Comparison of ENCODE assay signal across 1 cellular context in the genomic region with DNA sequence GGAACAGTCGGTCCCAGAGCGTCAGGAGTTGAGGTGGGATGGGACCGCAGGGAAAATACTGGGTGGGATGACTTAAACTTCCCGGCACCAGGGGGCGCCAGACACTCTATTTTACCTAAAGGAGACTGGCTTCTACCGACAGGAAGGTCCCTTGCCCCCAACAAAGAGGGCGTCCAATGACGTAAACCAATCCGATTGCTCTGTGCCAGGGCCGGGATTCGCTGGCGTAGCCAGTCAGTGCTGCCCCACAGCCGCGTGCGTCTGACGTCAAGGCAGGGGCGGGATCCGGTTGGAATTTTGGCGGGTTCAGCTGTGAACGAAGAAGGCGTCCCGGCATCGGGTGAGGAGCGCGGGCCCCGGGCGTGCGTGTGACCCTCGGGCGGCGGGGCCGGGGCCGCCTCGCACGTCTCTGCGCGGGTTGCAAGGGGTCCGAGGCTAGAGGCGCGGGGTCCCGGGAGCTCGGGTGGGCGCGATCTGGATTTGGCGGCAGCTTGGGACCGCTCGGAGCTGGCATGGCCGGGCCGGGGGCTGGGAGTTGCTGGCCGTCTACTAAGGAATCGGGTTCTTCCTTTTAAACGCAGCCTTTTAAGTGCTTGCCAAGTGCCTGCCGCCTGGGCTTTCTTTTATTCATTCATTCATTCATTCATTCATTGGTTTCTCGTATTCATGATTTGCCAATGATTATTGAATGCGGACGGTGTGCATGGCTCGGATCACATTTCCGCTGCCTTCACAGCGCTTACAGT.
A peak's percentile ranks its signal among the peaks of the same experiment; 100 is the strongest.
TF ChIP-seq lines count a peak whose summit lies in the region.

A gene (plus strand): TSS at position 292 of the 746 bp plus-strand sequence. CDS start 2,645 bp downstream, outside the sequence.

TF ChIP-seq in K562, 482 proteins besides CTCF, POLR2A, EP300 and RAD21 (continued from another document and continues in another):
- TF ChIP-seq, protein P1, sequence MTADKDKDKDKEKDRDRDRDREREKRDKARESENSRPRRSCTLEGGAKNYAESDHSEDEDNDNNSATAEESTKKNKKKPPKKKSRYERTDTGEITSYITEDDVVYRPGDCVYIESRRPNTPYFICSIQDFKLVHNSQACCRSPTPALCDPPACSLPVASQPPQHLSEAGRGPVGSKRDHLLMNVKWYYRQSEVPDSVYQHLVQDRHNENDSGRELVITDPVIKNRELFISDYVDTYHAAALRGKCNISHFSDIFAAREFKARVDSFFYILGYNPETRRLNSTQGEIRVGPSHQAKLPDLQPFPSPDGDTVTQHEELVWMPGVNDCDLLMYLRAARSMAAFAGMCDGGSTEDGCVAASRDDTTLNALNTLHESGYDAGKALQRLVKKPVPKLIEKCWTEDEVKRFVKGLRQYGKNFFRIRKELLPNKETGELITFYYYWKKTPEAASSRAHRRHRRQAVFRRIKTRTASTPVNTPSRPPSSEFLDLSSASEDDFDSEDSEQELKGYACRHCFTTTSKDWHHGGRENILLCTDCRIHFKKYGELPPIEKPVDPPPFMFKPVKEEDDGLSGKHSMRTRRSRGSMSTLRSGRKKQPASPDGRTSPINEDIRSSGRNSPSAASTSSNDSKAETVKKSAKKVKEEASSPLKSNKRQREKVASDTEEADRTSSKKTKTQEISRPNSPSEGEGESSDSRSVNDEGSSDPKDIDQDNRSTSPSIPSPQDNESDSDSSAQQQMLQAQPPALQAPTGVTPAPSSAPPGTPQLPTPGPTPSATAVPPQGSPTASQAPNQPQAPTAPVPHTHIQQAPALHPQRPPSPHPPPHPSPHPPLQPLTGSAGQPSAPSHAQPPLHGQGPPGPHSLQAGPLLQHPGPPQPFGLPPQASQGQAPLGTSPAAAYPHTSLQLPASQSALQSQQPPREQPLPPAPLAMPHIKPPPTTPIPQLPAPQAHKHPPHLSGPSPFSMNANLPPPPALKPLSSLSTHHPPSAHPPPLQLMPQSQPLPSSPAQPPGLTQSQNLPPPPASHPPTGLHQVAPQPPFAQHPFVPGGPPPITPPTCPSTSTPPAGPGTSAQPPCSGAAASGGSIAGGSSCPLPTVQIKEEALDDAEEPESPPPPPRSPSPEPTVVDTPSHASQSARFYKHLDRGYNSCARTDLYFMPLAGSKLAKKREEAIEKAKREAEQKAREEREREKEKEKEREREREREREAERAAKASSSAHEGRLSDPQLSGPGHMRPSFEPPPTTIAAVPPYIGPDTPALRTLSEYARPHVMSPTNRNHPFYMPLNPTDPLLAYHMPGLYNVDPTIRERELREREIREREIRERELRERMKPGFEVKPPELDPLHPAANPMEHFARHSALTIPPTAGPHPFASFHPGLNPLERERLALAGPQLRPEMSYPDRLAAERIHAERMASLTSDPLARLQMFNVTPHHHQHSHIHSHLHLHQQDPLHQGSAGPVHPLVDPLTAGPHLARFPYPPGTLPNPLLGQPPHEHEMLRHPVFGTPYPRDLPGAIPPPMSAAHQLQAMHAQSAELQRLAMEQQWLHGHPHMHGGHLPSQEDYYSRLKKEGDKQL (CRISPR knock-in tag; IDR thresholded peaks at IDR 0.05; ENCODE audit: borderline replicate concordance) = no peak
- TF ChIP-seq, protein P2, sequence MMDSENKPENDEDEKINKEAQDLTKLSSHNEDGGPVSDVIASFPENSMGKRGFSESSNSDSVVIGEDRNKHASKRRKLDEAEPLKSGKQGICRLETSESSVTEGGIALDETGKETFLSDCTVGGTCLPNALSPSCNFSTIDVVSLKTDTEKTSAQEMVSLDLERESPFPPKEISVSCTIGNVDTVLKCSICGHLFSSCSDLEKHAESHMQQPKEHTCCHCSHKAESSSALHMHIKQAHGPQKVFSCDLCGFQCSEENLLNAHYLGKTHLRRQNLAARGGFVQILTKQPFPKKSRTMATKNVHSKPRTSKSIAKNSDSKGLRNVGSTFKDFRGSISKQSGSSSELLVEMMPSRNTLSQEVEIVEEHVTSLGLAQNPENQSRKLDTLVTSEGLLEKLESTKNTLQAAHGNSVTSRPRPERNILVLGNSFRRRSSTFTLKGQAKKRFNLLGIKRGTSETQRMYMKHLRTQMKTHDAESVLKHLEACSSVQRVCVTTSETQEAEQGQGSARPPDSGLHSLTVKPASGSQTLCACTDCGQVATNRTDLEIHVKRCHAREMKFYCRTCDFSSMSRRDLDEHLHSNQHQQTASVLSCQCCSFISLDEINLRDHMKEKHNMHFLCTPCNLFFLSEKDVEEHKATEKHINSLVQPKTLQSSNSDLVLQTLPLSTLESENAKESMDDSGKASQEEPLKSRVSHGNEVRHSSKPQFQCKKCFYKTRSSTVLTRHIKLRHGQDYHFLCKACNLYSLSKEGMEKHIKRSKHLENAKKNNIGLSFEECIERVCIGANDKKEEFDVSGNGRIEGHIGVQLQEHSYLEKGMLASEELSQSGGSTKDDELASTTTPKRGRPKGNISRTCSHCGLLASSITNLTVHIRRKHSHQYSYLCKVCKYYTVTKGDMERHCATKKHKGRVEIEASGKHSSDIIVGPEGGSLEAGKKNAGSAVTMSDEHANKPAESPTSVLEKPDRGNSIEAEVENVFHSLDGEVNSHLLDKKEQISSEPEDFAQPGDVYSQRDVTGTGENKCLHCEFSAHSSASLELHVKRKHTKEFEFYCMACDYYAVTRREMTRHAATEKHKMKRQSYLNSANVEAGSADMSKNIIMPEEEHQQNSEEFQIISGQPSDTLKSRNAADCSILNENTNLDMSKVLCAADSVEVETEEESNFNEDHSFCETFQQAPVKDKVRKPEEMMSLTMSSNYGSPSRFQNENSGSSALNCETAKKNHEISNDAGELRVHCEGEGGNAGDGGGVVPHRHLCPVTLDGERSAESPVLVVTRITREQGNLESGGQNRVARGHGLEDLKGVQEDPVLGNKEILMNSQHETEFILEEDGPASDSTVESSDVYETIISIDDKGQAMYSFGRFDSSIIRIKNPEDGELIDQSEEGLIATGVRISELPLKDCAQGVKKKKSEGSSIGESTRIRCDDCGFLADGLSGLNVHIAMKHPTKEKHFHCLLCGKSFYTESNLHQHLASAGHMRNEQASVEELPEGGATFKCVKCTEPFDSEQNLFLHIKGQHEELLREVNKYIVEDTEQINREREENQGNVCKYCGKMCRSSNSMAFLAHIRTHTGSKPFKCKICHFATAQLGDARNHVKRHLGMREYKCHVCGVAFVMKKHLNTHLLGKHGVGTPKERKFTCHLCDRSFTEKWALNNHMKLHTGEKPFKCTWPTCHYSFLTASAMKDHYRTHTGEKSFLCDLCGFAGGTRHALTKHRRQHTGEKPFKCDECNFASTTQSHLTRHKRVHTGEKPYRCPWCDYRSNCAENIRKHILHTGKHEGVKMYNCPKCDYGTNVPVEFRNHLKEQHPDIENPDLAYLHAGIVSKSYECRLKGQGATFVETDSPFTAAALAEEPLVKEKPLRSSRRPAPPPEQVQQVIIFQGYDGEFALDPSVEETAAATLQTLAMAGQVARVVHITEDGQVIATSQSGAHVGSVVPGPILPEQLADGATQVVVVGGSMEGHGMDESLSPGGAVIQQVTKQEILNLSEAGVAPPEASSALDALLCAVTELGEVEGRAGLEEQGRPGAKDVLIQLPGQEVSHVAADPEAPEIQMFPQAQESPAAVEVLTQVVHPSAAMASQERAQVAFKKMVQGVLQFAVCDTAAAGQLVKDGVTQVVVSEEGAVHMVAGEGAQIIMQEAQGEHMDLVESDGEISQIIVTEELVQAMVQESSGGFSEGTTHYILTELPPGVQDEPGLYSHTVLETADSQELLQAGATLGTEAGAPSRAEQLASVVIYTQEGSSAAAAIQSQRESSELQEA (IDR thresholded peaks at IDR 0.05; ENCODE audit: low read depth) = no peak
- no peak for TF ChIP-seq ZNF239 (CRISPR knock-in tag; IDR thresholded peaks at IDR 0.05)
- TF ChIP-seq HNRNPUL1 (IDR thresholded peaks at IDR 0.05; ENCODE audit: low read length) = no peak
- TF ChIP-seq, protein P3, sequence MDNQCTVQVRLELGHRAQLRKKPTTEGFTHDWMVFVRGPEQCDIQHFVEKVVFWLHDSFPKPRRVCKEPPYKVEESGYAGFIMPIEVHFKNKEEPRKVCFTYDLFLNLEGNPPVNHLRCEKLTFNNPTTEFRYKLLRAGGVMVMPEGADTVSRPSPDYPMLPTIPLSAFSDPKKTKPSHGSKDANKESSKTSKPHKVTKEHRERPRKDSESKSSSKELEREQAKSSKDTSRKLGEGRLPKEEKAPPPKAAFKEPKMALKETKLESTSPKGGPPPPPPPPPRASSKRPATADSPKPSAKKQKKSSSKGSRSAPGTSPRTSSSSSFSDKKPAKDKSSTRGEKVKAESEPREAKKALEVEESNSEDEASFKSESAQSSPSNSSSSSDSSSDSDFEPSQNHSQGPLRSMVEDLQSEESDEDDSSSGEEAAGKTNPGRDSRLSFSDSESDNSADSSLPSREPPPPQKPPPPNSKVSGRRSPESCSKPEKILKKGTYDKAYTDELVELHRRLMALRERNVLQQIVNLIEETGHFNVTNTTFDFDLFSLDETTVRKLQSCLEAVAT (IDR thresholded peaks at IDR 0.05) = no peak
- TF ChIP-seq ELF2 (CRISPR knock-in tag; IDR thresholded peaks at IDR 0.05) = no peak
- TF ChIP-seq, protein P4, sequence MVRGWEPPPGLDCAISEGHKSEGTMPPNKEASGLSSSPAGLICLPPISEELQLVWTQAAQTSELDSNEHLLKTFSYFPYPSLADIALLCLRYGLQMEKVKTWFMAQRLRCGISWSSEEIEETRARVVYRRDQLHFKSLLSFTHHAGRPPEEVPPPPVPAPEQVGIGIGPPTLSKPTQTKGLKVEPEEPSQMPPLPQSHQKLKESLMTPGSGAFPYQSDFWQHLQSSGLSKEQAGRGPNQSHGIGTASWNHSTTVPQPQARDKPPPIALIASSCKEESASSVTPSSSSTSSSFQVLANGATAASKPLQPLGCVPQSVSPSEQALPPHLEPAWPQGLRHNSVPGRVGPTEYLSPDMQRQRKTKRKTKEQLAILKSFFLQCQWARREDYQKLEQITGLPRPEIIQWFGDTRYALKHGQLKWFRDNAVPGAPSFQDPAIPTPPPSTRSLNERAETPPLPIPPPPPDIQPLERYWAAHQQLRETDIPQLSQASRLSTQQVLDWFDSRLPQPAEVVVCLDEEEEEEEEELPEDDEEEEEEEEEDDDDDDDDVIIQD (CRISPR knock-in tag; IDR thresholded peaks at IDR 0.05) = no peak
- TF ChIP-seq NFIX (CRISPR knock-in tag; IDR thresholded peaks at IDR 0.05; ENCODE audit: low read depth) = no peak
- TF ChIP-seq SOX6 (IDR thresholded peaks at IDR 0.05) = no peak; the same call in 1 of the 2 replicates
- TF ChIP-seq POLR3G (IDR thresholded peaks at IDR 0.05; ENCODE audit: extremely low read depth, insufficient read length, insufficient replicate concordance) = no peak
- TF ChIP-seq IRF2 (CRISPR knock-in tag; IDR thresholded peaks at IDR 0.05) = no peak
- TF ChIP-seq ELF1 (tag; IDR thresholded peaks at IDR 0.05) = no peak
- TF ChIP-seq ZNF561 (CRISPR knock-in tag; conservative IDR thresholded peaks at IDR 0.05) = no peak
- peak; percentile 88 for TF ChIP-seq HCFC1 (IDR thresholded peaks at IDR 0.05; ENCODE audit: low read depth, low read length)
- peak in 1 of 2 experiments; percentile 62; a peak in 1 of 4 replicates for TF ChIP-seq SRF (CRISPR knock-in tag; IDR thresholded peaks at IDR 0.05)
- TF ChIP-seq NELFE (IDR thresholded peaks at IDR 0.05; ENCODE audit: insufficient read depth, insufficient read length) = no peak
- no peak for TF ChIP-seq ZNF23 (CRISPR knock-in tag; IDR thresholded peaks at IDR 0.05)
- TF ChIP-seq, protein P5, sequence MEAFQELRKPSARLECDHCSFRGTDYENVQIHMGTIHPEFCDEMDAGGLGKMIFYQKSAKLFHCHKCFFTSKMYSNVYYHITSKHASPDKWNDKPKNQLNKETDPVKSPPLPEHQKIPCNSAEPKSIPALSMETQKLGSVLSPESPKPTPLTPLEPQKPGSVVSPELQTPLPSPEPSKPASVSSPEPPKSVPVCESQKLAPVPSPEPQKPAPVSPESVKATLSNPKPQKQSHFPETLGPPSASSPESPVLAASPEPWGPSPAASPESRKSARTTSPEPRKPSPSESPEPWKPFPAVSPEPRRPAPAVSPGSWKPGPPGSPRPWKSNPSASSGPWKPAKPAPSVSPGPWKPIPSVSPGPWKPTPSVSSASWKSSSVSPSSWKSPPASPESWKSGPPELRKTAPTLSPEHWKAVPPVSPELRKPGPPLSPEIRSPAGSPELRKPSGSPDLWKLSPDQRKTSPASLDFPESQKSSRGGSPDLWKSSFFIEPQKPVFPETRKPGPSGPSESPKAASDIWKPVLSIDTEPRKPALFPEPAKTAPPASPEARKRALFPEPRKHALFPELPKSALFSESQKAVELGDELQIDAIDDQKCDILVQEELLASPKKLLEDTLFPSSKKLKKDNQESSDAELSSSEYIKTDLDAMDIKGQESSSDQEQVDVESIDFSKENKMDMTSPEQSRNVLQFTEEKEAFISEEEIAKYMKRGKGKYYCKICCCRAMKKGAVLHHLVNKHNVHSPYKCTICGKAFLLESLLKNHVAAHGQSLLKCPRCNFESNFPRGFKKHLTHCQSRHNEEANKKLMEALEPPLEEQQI (IDR thresholded peaks at IDR 0.05) = no peak
- TF ChIP-seq CBFA2T3 (IDR thresholded peaks at IDR 0.05) = no peak
- TF ChIP-seq NCOA4 (IDR thresholded peaks at IDR 0.05; ENCODE audit: partially characterized antibody) = no peak
- TF ChIP-seq ZNF57 (CRISPR knock-in tag; IDR thresholded peaks at IDR 0.05) = no peak
- TF ChIP-seq MAZ (CRISPR knock-in tag; conservative IDR thresholded peaks at IDR 0.05 in 1 of 2, IDR thresholded peaks at IDR 0.05 in 1 of 2) = peak in 1 of 2 experiments; percentile 64; a peak in 2 of 4 replicates
- TF ChIP-seq FOXK1 (CRISPR knock-in tag; IDR thresholded peaks at IDR 0.05; ENCODE audit: borderline replicate concordance) = no peak
- TF ChIP-seq ZFPM2 (CRISPR knock-in tag; IDR thresholded peaks at IDR 0.05) = no peak
- TF ChIP-seq, protein P6, sequence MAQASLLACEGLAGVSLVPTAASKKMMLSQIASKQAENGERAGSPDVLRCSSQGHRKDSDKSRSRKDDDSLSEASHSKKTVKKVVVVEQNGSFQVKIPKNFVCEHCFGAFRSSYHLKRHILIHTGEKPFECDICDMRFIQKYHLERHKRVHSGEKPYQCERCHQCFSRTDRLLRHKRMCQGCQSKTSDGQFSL (CRISPR knock-in tag; IDR thresholded peaks at IDR 0.05) = peak; percentile 57
- TF ChIP-seq, protein P6 (tag; IDR thresholded peaks at IDR 0.05) = no peak
- TF ChIP-seq NCOA1 (IDR thresholded peaks at IDR 0.05; ENCODE audit: low read depth) = no peak
- TF ChIP-seq GTF2F1 (IDR thresholded peaks at IDR 0.05; ENCODE audit: low read depth, low read length) = no peak
- TF ChIP-seq, protein P7, sequence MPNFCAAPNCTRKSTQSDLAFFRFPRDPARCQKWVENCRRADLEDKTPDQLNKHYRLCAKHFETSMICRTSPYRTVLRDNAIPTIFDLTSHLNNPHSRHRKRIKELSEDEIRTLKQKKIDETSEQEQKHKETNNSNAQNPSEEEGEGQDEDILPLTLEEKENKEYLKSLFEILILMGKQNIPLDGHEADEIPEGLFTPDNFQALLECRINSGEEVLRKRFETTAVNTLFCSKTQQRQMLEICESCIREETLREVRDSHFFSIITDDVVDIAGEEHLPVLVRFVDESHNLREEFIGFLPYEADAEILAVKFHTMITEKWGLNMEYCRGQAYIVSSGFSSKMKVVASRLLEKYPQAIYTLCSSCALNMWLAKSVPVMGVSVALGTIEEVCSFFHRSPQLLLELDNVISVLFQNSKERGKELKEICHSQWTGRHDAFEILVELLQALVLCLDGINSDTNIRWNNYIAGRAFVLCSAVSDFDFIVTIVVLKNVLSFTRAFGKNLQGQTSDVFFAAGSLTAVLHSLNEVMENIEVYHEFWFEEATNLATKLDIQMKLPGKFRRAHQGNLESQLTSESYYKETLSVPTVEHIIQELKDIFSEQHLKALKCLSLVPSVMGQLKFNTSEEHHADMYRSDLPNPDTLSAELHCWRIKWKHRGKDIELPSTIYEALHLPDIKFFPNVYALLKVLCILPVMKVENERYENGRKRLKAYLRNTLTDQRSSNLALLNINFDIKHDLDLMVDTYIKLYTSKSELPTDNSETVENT (CRISPR knock-in tag; IDR thresholded peaks at IDR 0.05) = no peak
- TF ChIP-seq CCAR2 (IDR thresholded peaks at IDR 0.05; ENCODE audit: low read depth, low read length) = no peak
- peak; percentile 66; the same call in 1 of the 2 replicates for TF ChIP-seq NCOA6 (IDR thresholded peaks at IDR 0.05)
